ENCODE assay signal across 7 cellular contexts in genomic region chr9:87778996-87779395, GRCh38.
"Had no signal": no experiment of that assay in that cellular context is flagged by ENCODE, and none has a peak within 500 bp of the region (broad histone marks: within the 10 kb centered on the region; RNA-seq: fewer than 3 reads in every experiment).

No MANE protein-coding gene starts in this region.

- H3K4me3 ChIP-seq: GM12878 had no signal

- FAIRE-seq: G401.6, GM12878, GM12892, GM18507, GM19239 had no signal

- ATAC-seq: GM12878 had no signal

- DNase-seq: GDM1, GF-D8 had no signal
